ENCODE assay signal across 23 cellular contexts in the genomic region with DNA sequence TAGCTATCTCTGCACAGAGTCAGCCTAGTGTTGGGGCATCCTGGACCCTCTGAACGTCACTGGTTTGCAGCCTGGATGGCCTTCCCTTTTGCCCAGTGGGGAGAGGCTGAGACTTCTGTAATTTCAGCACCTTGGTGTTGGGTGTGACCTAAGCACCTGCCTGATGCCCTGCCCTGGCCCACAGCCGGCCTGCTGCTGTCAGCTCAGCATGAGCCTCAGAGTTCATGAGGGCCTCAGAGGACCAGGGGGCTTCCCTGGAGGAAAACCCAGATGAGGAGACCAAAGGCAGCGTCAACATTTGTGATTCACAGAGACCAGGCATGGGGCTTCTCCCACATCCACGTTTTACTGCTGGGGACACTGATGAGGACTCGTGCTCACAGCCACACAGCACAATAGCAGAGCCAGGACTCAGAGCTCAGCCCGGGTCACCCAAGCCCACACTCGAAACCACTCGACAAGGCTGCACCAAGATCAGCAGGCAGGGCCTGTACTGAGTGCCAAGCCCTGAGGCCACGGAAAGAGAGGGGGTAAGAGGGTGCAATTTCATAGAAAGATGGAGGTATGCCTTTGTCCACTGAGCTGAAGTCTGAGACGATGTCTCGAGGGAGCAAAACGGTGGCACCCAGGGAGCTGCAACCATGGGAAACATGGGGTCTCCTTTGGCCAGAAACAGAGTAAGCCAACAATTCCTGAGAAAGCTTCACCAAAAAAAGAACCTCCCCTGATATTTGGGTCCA. TPM values are rescaled to one million over a fixed set of nuclear protein-coding genes. Genes with fewer than 3 reads are reported as not detected.
A peak's percentile ranks its signal among the peaks of the same experiment; 100 is the strongest.
DNase-seq lines count a peak whose midpoint lies in the region; ATAC-seq and TF ChIP-seq lines count a peak whose summit lies in the region.
"Had no signal": no experiment of that assay in that cellular context is flagged by ENCODE, and none has a peak within 500 bp of the region (broad histone marks: within the 10 kb centered on the region; RNA-seq: fewer than 3 reads in every experiment).

No MANE protein-coding gene starts in this region.

- H3K36me3 ChIP-seq in right atrium auricular region = no peaks in the 10 kb centered on the region
- no peaks in the 10 kb centered on the region for H3K36me3 ChIP-seq in neuronal stem cell (replicated peaks in 1 of 2; ENCODE audit: control insufficient read depth in 2 of 2, insufficient read depth in 2 of 2, low read length in 2 of 2)
- H3K36me3 ChIP-seq: BLaER1 had no signal

- POLR2A ChIA-PET in activated CD8-positive, alpha-beta T cell treated with anti-CD3 and anti-CD28 coated beads for 36 hours (lab: Charles Lee) = interaction anchor here (1.0 to 5.9 kb wide), 2 partner anchors 69 to 171 kb away, joined by 3 to 40 read pairs; a partner anchor contains a TSS

- peaks cover 0 to 43% of the 10 kb centered on the region in 2 donors for H3K4me1 ChIP-seq in right atrium auricular region
- H3K4me1 ChIP-seq in neuronal stem cell (ENCODE audit: control insufficient read depth in 2 of 2, insufficient read depth in 1 of 2, low read depth in 1 of 2, low read length in 2 of 2) = peaks cover 2 to 3% of the 10 kb centered on the region in 2 donors

- no peak overlapping the region for H3K27ac Mint-ChIP-seq in immature natural killer cell
- H3K27ac Mint-ChIP-seq in activated CD8-positive, alpha-beta T cell treated with anti-CD3 and anti-CD28 coated beads for 36 hours = no peak overlapping the region
- H3K27ac Mint-ChIP-seq: CD4-positive, alpha-beta T cell; GM23338; H9; IgD-negative memory B cell had no signal

- ATAC-seq in left colon (peak; percentile 15), HG03342 (IDR thresholded peaks at IDR 0.05; ENCODE audit: unreplicated experiment) (no peak)
- ATAC-seq in activated CD8-positive, alpha-beta T cell treated with anti-CD3 and anti-CD28 coated beads for 36 hours = no peak
- ATAC-seq: GM23338 had no signal

- H3K9me3 ChIP-seq in right atrium auricular region = no peaks in the 10 kb centered on the region
- H3K9me3 ChIP-seq in neuronal stem cell (replicated peaks in 1 of 2; ENCODE audit: control insufficient read depth in 2 of 2, insufficient read depth in 1 of 2, low read depth in 1 of 2, low read length in 2 of 2) = peaks cover 8 to 16% of the 10 kb centered on the region in 2 donors

- H2BK15ac ChIP-seq in neuronal stem cell (ENCODE audit: low read length) = no peak overlapping the region

- CTCF ChIA-PET in activated CD8-positive, alpha-beta T cell treated with anti-CD3 and anti-CD28 coated beads for 36 hours (lab: Charles Lee) = interaction anchor here (3.9 to 6.0 kb wide), 5 partner anchors 19 to 196 kb away, joined by 43 to 103 read pairs (median 53); a partner anchor contains a TSS

- H3K18ac ChIP-seq in neuronal stem cell (ENCODE audit: low read length) = no peak overlapping the region

- no peak overlapping the region for H3K4me3 ChIP-seq in right atrium auricular region
- H3K4me3 ChIP-seq in neuronal stem cell (ENCODE audit: low read length in 2 of 2) = no peak overlapping the region
- H3K4me3 ChIP-seq: BLaER1, GM23338, PC-9 had no signal

- H2BK120ac ChIP-seq in neuronal stem cell (ENCODE audit: low read depth, low read length) = no peak overlapping the region

- H3K79me1 ChIP-seq in neuronal stem cell (ENCODE audit: low read depth, low read length) = no peaks in the 10 kb centered on the region

- H2BK12ac ChIP-seq in neuronal stem cell (ENCODE audit: low read length) = no peak overlapping the region

- TF ChIP-seq CTCF in right atrium auricular region (IDR thresholded peaks at IDR 0.05) = no peak
- no peak for TF ChIP-seq CTCF in activated CD8-positive, alpha-beta T cell treated with anti-CD3 and anti-CD28 coated beads for 36 hours (IDR thresholded peaks at IDR 0.05)

- peak overlapping the region; percentile 45 for H2AK5ac ChIP-seq in neuronal stem cell (ENCODE audit: low read depth, low read length)

- H4K91ac ChIP-seq in neuronal stem cell (ENCODE audit: low read depth, low read length, poor library complexity) = no peak overlapping the region

- H2BK5ac ChIP-seq in neuronal stem cell (ENCODE audit: low read length) = no peak overlapping the region

- peaks cover 0 to 7% (median under 1%) of the 10 kb centered on the region in 6 donors for H3K9me3 Mint-ChIP-seq in immature natural killer cell
- peaks cover 5% of the 10 kb centered on the region for H3K9me3 Mint-ChIP-seq in activated CD8-positive, alpha-beta T cell treated with anti-CD3 and anti-CD28 coated beads for 36 hours

- peaks cover 0 to 6% (median 4%) of the 10 kb centered on the region in 3 donors for H3K36me3 Mint-ChIP-seq in immature natural killer cell
- H3K36me3 Mint-ChIP-seq in activated CD8-positive, alpha-beta T cell treated with anti-CD3 and anti-CD28 coated beads for 36 hours (ENCODE audit: low read depth) = no peaks in the 10 kb centered on the region
- H3K36me3 Mint-ChIP-seq: IgD-negative memory B cell had no signal

- no peak overlapping the region for H3K4ac ChIP-seq in neuronal stem cell (ENCODE audit: low read length)

- H4K8ac ChIP-seq in neuronal stem cell (ENCODE audit: low read depth, low read length) = no peak overlapping the region

- H3K27me3 ChIP-seq in right atrium auricular region = no peaks in the 10 kb centered on the region
- H3K27me3 ChIP-seq in neuronal stem cell (ENCODE audit: control insufficient read depth in 3 of 3, insufficient read depth in 3 of 3, low read depth in 1 of 3, low read length in 3 of 3) = no peaks in the 10 kb centered on the region

- H3K27me3 Mint-ChIP-seq in immature natural killer cell (ENCODE audit: low read depth in 3 of 3) = peaks cover 4 to 5% (median 4%) of the 10 kb centered on the region in 3 donors
- no peaks in the 10 kb centered on the region for H3K27me3 Mint-ChIP-seq in activated CD8-positive, alpha-beta T cell treated with anti-CD3 and anti-CD28 coated beads for 36 hours
- H3K27me3 Mint-ChIP-seq: CD4-positive, alpha-beta T cell had no signal

- intact Hi-C loops in cardiac septum (cut with DNase I) = loop anchor here (5.0 kb wide), 2 partner anchors 37 to 57 kb away; no protein-coding TSS in a partner anchor
- intact Hi-C loops in left colon (cut with DNase I, micrococcal nuclease) = no loop called here
- intact Hi-C loops in activated CD8-positive, alpha-beta T cell treated with anti-CD3 and anti-CD28 coated beads for 36 hours (cut with micrococcal nuclease) = loop anchor here (10.0 kb wide), 1 partner anchor 64 kb away; no protein-coding TSS in a partner anchor

- no peak overlapping the region for H3K23ac ChIP-seq in neuronal stem cell (ENCODE audit: low read depth, low read length, poor library complexity)

- peak overlapping the region; percentile 60 for H3K9ac ChIP-seq in neuronal stem cell (ENCODE audit: low read depth, low read length, poor library complexity)
- H3K9ac ChIP-seq: BLaER1, KMS-11 had no signal

- no CpG with 5 or more reads among the region's 12 CpGs for WGBS in neuronal stem cell (ENCODE audit: extremely low coverage in 2 of 2, insufficient read length in 2 of 2, insufficient replicate concordance in 1 of 2), 2 donors

- H3K4me1 Mint-ChIP-seq in immature natural killer cell = peaks cover 10% of the 10 kb centered on the region in 2 donors
- peaks cover 7% of the 10 kb centered on the region for H3K4me1 Mint-ChIP-seq in activated CD8-positive, alpha-beta T cell treated with anti-CD3 and anti-CD28 coated beads for 36 hours (ENCODE audit: low read depth)

- no peak overlapping the region for H3K4me2 ChIP-seq in neuronal stem cell (ENCODE audit: insufficient read depth, low read length, poor library complexity, severe bottlenecking)
- H3K4me2 ChIP-seq: GM23338, KMS-11, PC-9 had no signal

- H2AFZ ChIP-seq in neuronal stem cell (ENCODE audit: low read length) = no peak overlapping the region
- H2AFZ ChIP-seq: GM23338, PC-9 had no signal

- peak overlapping the region in 1 of 2 donors; percentile 51 for H3K27ac ChIP-seq in right atrium auricular region
- H3K27ac ChIP-seq in neuronal stem cell (replicated peaks; ENCODE audit: low read length) = no peak overlapping the region
- H3K27ac ChIP-seq: BLaER1, KMS-11, PC-9 had no signal

- DNase-seq in cardiac septum (ENCODE audit: low spot score) = peak; percentile 68
- DNase-seq in right atrium auricular region (ENCODE audit: low spot score) = no peak
- DNase-seq in left colon = no peak
- no peak for DNase-seq in neuronal stem cell (ENCODE audit: low spot score)
- no peak for DNase-seq in immature natural killer cell
- no peak for DNase-seq in activated CD8-positive, alpha-beta T cell treated with anti-CD3 and anti-CD28 coated beads for 36 hours
- DNase-seq: CD4-positive, alpha-beta T cell; H9; MM.1S; NCI-H2029; NCI-H446 treated with DMSO at 0.1 percent for 48 hours; NCI-H526; NCI-H82; PC-9; SHP77 had no signal

- no peak overlapping the region for H3K14ac ChIP-seq in neuronal stem cell (ENCODE audit: low read length)

- H3K4me3 Mint-ChIP-seq in immature natural killer cell = no peak overlapping the region
- no peak overlapping the region for H3K4me3 Mint-ChIP-seq in activated CD8-positive, alpha-beta T cell treated with anti-CD3 and anti-CD28 coated beads for 36 hours
- H3K4me3 Mint-ChIP-seq: CD4-positive, alpha-beta T cell; GM23338; H9; IgD-negative memory B cell had no signal

RNA-seq across cellular contexts. Expression of a gene that starts 9.9 kb away (rescaled TPM):
- total RNA-seq in cardiac septum = 0.27 TPM
- not detected for total RNA-seq in right atrium auricular region
- total RNA-seq in left colon = under 1 TPM; 0.39 to 0.55 TPM
- not detected for polyA plus RNA-seq in neuronal stem cell (2013, experiment 1 of 2)
- polyA plus RNA-seq in neuronal stem cell (2013, experiment 2 of 2) = not detected
- 10 to 100 TPM in 1 of 3 donors, 1 to 10 TPM in 1, not detected in 1; 1.2 to 12.8 TPM for polyA plus RNA-seq in immature natural killer cell
- total RNA-seq in activated CD8-positive, alpha-beta T cell treated with anti-CD3 and anti-CD28 coated beads for 36 hours = not detected
- total RNA-seq: CD4-positive, alpha-beta T cell; GM23338; H9; PC-9; RPMI7951; SK-MEL-5 had no signal
- polyA plus RNA-seq: AG04450, GM23338 had no signal

RNA-seq across cellular contexts. Expression of a gene that starts 49.6 kb away (rescaled TPM):
- total RNA-seq in cardiac septum = 1.7 TPM
- 1 to 10 TPM; 1.2 to 1.5 TPM for total RNA-seq in right atrium auricular region
- total RNA-seq in left colon = 1 to 10 TPM; 1.7 to 3.7 TPM
- 0.96 TPM for polyA plus RNA-seq in neuronal stem cell (2013, experiment 1 of 2)
- polyA plus RNA-seq in neuronal stem cell (2013, experiment 2 of 2) = 0.93 TPM
- under 1 TPM; 0.55 to 0.80 (median 0.58) TPM for polyA plus RNA-seq in immature natural killer cell
- total RNA-seq in activated CD8-positive, alpha-beta T cell treated with anti-CD3 and anti-CD28 coated beads for 36 hours = under 1 TPM; 0.16 to 0.38 TPM
- total RNA-seq: GM23338, RPMI7951 had no signal
- polyA plus RNA-seq: GM23338, IgD-negative memory B cell had no signal

RNA-seq across cellular contexts. Expression of a gene that starts 56.9 kb away (rescaled TPM):
- total RNA-seq in cardiac septum = 0.27 TPM
- total RNA-seq in right atrium auricular region = not detected
- total RNA-seq in left colon = 1 to 10 TPM; 2.1 to 2.9 TPM
- 5.9 TPM for polyA plus RNA-seq in neuronal stem cell (2013, experiment 1 of 2)
- 7.3 TPM for polyA plus RNA-seq in neuronal stem cell (2013, experiment 2 of 2)
- not detected for polyA plus RNA-seq in immature natural killer cell
- total RNA-seq in activated CD8-positive, alpha-beta T cell treated with anti-CD3 and anti-CD28 coated beads for 36 hours = under 1 TPM; 0.38 to 0.83 TPM
- polyA plus RNA-seq: IgD-negative memory B cell had no signal

Comparison
In these comparisons a context has a peak if more than half of its experiments do, and no peak if none do; other contexts are left out.
1. intact Hi-C loops: an anchor here in cardiac septum (5.0 kb wide) and activated CD8-positive, alpha-beta T cell treated with anti-CD3 and anti-CD28 coated beads for 36 hours (10.0 kb wide); none called in left colon.